In genomic region chr5:14810282-14810681, GRCh38 we compare ENCODE assay signal across 10 cellular contexts.
A peak's percentile ranks its signal among the peaks of the same experiment; 100 is the strongest.
DNase-seq lines count a peak whose midpoint lies in the region; ATAC-seq and TF ChIP-seq lines count a peak whose summit lies in the region.
"Had no signal": no experiment of that assay in that cellular context is flagged by ENCODE, and none has a peak within 500 bp of the region (broad histone marks: within the 10 kb centered on the region; RNA-seq: fewer than 3 reads in every experiment).

No MANE protein-coding gene starts in this region.

- DNase-seq in activated T-cell treated with anti-CD3 and anti-CD28 coated beads, Interleukin-2, amount 50 U/mL, for 4 hours = no peak
- no peak for DNase-seq in activated T-cell treated with anti-CD3 and anti-CD28 coated beads, Interleukin-2, amount 50 U/mL, for 1 hour
- DNase-seq in activated T-helper 1 cell treated with anti-CD3 and anti-CD28 coated beads, Interleukin-12 subunit alpha, Interleukin-12 subunit beta, Interleukin-2, Interleukin-4 antibody, amounts not matched to agents 30 ng/mL and 10 ng/mL and 1 ng/mL, durations not matched to agents 14 hours and 24 hours and 36 hours (ENCODE audit: low spot score) = no peak
- DNase-seq in thoracic aorta (ENCODE audit: low spot score) = no peak
- no peak for DNase-seq in DMS79 (lab: John Stamatoyannopoulos, UW)
- no peak for DNase-seq in MG63
- DNase-seq: H7, NCI-H2029 treated with DMSO at 0.1 percent for 48 hours had no signal

- peak overlapping the region; percentile 73 for H3K4me3 Mint-ChIP-seq in activated T-cell treated with anti-CD3 and anti-CD28 coated beads, Interleukin-2, amount 50 U/mL, for 4 hours
- peak overlapping the region; percentile 80 for H3K4me3 Mint-ChIP-seq in activated T-helper 1 cell treated with anti-CD3 and anti-CD28 coated beads, Interleukin-12 subunit alpha, Interleukin-12 subunit beta, Interleukin-2, Interleukin-4 antibody, amounts not matched to agents 30 ng/mL and 10 ng/mL and 1 ng/mL, durations not matched to agents 14 hours and 24 hours and 36 hours

- H3K27ac ChIP-seq in layer of hippocampus (ENCODE audit: low read depth, low read length) = peak overlapping the region; percentile 49
- peak overlapping the region; percentile 52 to 66 for H3K27ac ChIP-seq in thoracic aorta

- intact Hi-C loops in activated T-helper 1 cell treated with anti-CD3 and anti-CD28 coated beads, Interleukin-12 subunit alpha, Interleukin-12 subunit beta, Interleukin-2, Interleukin-4 antibody, amounts not matched to agents 30 ng/mL and 10 ng/mL and 1 ng/mL, durations not matched to agents 14 hours and 24 hours and 36 hours (cut with micrococcal nuclease) = loop anchor here (10.0 kb wide), 2 partner anchors 1655 to 1815 kb away; partner anchors contain the start of gene ZNF622

- TF ChIP-seq CTCF in thoracic aorta (IDR thresholded peaks at IDR 0.05) = no peak

- no peaks in the 10 kb centered on the region for H3K9me3 Mint-ChIP-seq in activated T-cell treated with anti-CD3 and anti-CD28 coated beads, Interleukin-2, amount 50 U/mL, for 4 hours
- no peaks in the 10 kb centered on the region for H3K9me3 Mint-ChIP-seq in activated T-helper 1 cell treated with anti-CD3 and anti-CD28 coated beads, Interleukin-12 subunit alpha, Interleukin-12 subunit beta, Interleukin-2, Interleukin-4 antibody, amounts not matched to agents 30 ng/mL and 10 ng/mL and 1 ng/mL, durations not matched to agents 14 hours and 24 hours and 36 hours

- H3K9me3 ChIP-seq in thoracic aorta (no peaks in the 10 kb centered on the region), MG63 (no peaks in the 10 kb centered on the region)

- no peaks in the 10 kb centered on the region for H3K27me3 Mint-ChIP-seq in activated T-cell treated with anti-CD3 and anti-CD28 coated beads, Interleukin-2, amount 50 U/mL, for 4 hours (ENCODE audit: low read depth)
- no peaks in the 10 kb centered on the region for H3K27me3 Mint-ChIP-seq in activated T-helper 1 cell treated with anti-CD3 and anti-CD28 coated beads, Interleukin-12 subunit alpha, Interleukin-12 subunit beta, Interleukin-2, Interleukin-4 antibody, amounts not matched to agents 30 ng/mL and 10 ng/mL and 1 ng/mL, durations not matched to agents 14 hours and 24 hours and 36 hours (ENCODE audit: insufficient read depth)

- H3K36me3 ChIP-seq in thoracic aorta = no peaks in the 10 kb centered on the region
- H3K36me3 ChIP-seq in MG63 = peaks cover 3% of the 10 kb centered on the region; the same call in 1 of the 2 replicates

- ATAC-seq in activated T-cell treated with anti-CD3 and anti-CD28 coated beads, Interleukin-2, amount 50 U/mL, for 4 hours = no peak
- no peak for ATAC-seq in thoracic aorta (ENCODE audit: insufficient number of reproducible peaks, low FRiP score, low read depth)
- no peak for ATAC-seq in HG03039 (IDR thresholded peaks at IDR 0.05; ENCODE audit: unreplicated experiment)

- peaks cover 64% of the 10 kb centered on the region for H3K4me1 Mint-ChIP-seq in activated T-cell treated with anti-CD3 and anti-CD28 coated beads, Interleukin-2, amount 50 U/mL, for 4 hours (ENCODE audit: low read depth)
- H3K4me1 Mint-ChIP-seq in activated T-helper 1 cell treated with anti-CD3 and anti-CD28 coated beads, Interleukin-12 subunit alpha, Interleukin-12 subunit beta, Interleukin-2, Interleukin-4 antibody, amounts not matched to agents 30 ng/mL and 10 ng/mL and 1 ng/mL, durations not matched to agents 14 hours and 24 hours and 36 hours (ENCODE audit: low read depth) = peaks cover 37% of the 10 kb centered on the region

- H3K36me3 Mint-ChIP-seq in activated T-cell treated with anti-CD3 and anti-CD28 coated beads, Interleukin-2, amount 50 U/mL, for 4 hours (ENCODE audit: insufficient read depth) = peaks cover 12% of the 10 kb centered on the region
- H3K36me3 Mint-ChIP-seq in activated T-helper 1 cell treated with anti-CD3 and anti-CD28 coated beads, Interleukin-12 subunit alpha, Interleukin-12 subunit beta, Interleukin-2, Interleukin-4 antibody, amounts not matched to agents 30 ng/mL and 10 ng/mL and 1 ng/mL, durations not matched to agents 14 hours and 24 hours and 36 hours (ENCODE audit: low read depth) = peaks cover 8% of the 10 kb centered on the region

- H3K27me3 ChIP-seq in layer of hippocampus (ENCODE audit: control insufficient read depth, insufficient read depth, low read length) = no peaks in the 10 kb centered on the region
- H3K27me3 ChIP-seq in thoracic aorta (replicated peaks; ENCODE audit: insufficient read depth) = no peaks in the 10 kb centered on the region
- no peaks in the 10 kb centered on the region for H3K27me3 ChIP-seq in MG63

- H3K4me3 ChIP-seq in thoracic aorta = peak overlapping the region; percentile 56
- H3K4me3 ChIP-seq in MG63 = no peak overlapping the region

- H3K4me1 ChIP-seq in thoracic aorta (ENCODE audit: control insufficient read depth in 1 of 2, low read depth in 2 of 2) = peaks cover 27 to 50% of the 10 kb centered on the region in 2 donors

- H3K27ac Mint-ChIP-seq in activated T-helper 1 cell treated with anti-CD3 and anti-CD28 coated beads, Interleukin-12 subunit alpha, Interleukin-12 subunit beta, Interleukin-2, Interleukin-4 antibody, amounts not matched to agents 30 ng/mL and 10 ng/mL and 1 ng/mL, durations not matched to agents 14 hours and 24 hours and 36 hours = no peak overlapping the region
